9 cellular contexts compared by ENCODE assay signal in genomic region chr9:133130721-133131244, GRCh38. TPM values are rescaled to one million over a fixed set of nuclear protein-coding genes. Genes with fewer than 3 reads are reported as not detected.
DNase-seq lines count a peak whose midpoint lies in the region; ATAC-seq and TF ChIP-seq lines count a peak whose summit lies in the region.
"Had no signal": no experiment of that assay in that cellular context is flagged by ENCODE, and none has a peak within 500 bp of the region (broad histone marks: within the 10 kb centered on the region; RNA-seq: fewer than 3 reads in every experiment).

No MANE protein-coding gene starts in this region.

- H3K4me3 Mint-ChIP-seq in activated CD4-positive, alpha-beta T cell treated with anti-CD3 and anti-CD28 coated beads for 36 hours, result peak overlapping the region; percentile 74

- no peak overlapping the region for H3K4me3 ChIP-seq in foreskin fibroblast (ENCODE audit: low read depth in 1 of 2, low read length in 2 of 2)

- intact Hi-C loops in activated CD4-positive, alpha-beta T cell treated with anti-CD3 and anti-CD28 coated beads for 36 hours (cut with DNase I, micrococcal nuclease), result loop anchor here (2.0 to 10.0 kb wide), 6 partner anchors 16 to 1866 kb away; partner anchors contain the start of genes GTF3C4 (in 1 of the 2) and SETX (in 1 of the 2)

- no peak for TF ChIP-seq CTCF in foreskin fibroblast (IDR thresholded peaks at IDR 0.05; ENCODE audit: low read depth, low read length)

- POLR2A ChIA-PET in activated CD4-positive, alpha-beta T cell treated with anti-CD3 and anti-CD28 coated beads for 36 hours (lab: Charles Lee), result interaction anchor here (1.0 to 1.1 kb wide), 2 partner anchors 8 to 14 kb away, joined by 4 to 5 read pairs; no protein-coding TSS in a partner anchor

- H3K27ac Mint-ChIP-seq in activated CD4-positive, alpha-beta T cell treated with anti-CD3 and anti-CD28 coated beads for 36 hours, result peak overlapping the region; percentile 91

- H3K9me3 Mint-ChIP-seq in activated CD4-positive, alpha-beta T cell treated with anti-CD3 and anti-CD28 coated beads for 36 hours (ENCODE audit: low read depth), result no peaks in the 10 kb centered on the region

- peaks cover 15% of the 10 kb centered on the region for H3K36me3 Mint-ChIP-seq in activated CD4-positive, alpha-beta T cell treated with anti-CD3 and anti-CD28 coated beads for 36 hours (ENCODE audit: low read depth)

- peak overlapping the region; percentile 100 for H3K27ac ChIP-seq in temporal lobe (ENCODE audit: low read depth, low read length)

- H3K4me1 Mint-ChIP-seq in activated CD4-positive, alpha-beta T cell treated with anti-CD3 and anti-CD28 coated beads for 36 hours, result peaks cover 84% of the 10 kb centered on the region

- peak; percentile 13 for ATAC-seq in activated CD4-positive, alpha-beta T cell treated with anti-CD3 and anti-CD28 coated beads for 36 hours
- ATAC-seq in activated CD4-positive, CD25-positive, alpha-beta regulatory T cell treated with anti-CD3 and anti-CD28 coated beads, Interleukin-2, amount 50 U/mL, for 24 hours, result peak; percentile 8
- no peak for ATAC-seq in HG02884 (IDR thresholded peaks at IDR 0.05; ENCODE audit: unreplicated experiment)

- H3K27me3 Mint-ChIP-seq in activated CD4-positive, alpha-beta T cell treated with anti-CD3 and anti-CD28 coated beads for 36 hours, result no peaks in the 10 kb centered on the region

- DNase-seq in activated CD4-positive, alpha-beta T cell treated with anti-CD3 and anti-CD28 coated beads for 36 hours, result peak; percentile 65
- DNase-seq in activated CD4-positive, alpha-beta T cell treated with anti-CD3 and anti-CD28 coated beads for 1 hour, result no peak
- peak; percentile 29 for DNase-seq in effector CD8-positive, alpha-beta T cell (lab: John Stamatoyannopoulos, UW)
- no peak for DNase-seq in NCI-H524 (lab: John Stamatoyannopoulos, UW)
- no peak for DNase-seq in foreskin fibroblast
- DNase-seq: islet precursor cell had no signal

- CTCF ChIA-PET in activated CD4-positive, alpha-beta T cell treated with anti-CD3 and anti-CD28 coated beads for 36 hours (lab: Charles Lee), result interaction anchor here (0.7 to 1.3 kb wide), 2 partner anchors 13 to 16 kb away, joined by 3 to 6 read pairs; no protein-coding TSS in a partner anchor

RNA-seq across cellular contexts. Expression of gene RALGDS, which starts 9.7 kb away (rescaled TPM):
- 10 to 100 TPM; 65.1 to 78.6 TPM for total RNA-seq in activated CD4-positive, alpha-beta T cell treated with anti-CD3 and anti-CD28 coated beads for 36 hours
- 92.0 TPM for total RNA-seq in temporal lobe

RNA-seq across cellular contexts. Expression of gene GBGT1, which starts 32.9 kb away (rescaled TPM):
- 1 to 10 TPM; 3.8 to 4.8 TPM for total RNA-seq in activated CD4-positive, alpha-beta T cell treated with anti-CD3 and anti-CD28 coated beads for 36 hours
- 1.5 TPM for total RNA-seq in temporal lobe

Comparison
In these comparisons a context has a peak if more than half of its experiments do, and no peak if none do; other contexts are left out.
1. DNase-seq: peak in activated CD4-positive, alpha-beta T cell treated with anti-CD3 and anti-CD28 coated beads for 36 hours (single experiment) and effector CD8-positive, alpha-beta T cell (single experiment); none in activated CD4-positive, alpha-beta T cell treated with anti-CD3 and anti-CD28 coated beads for 1 hour (single experiment), NCI-H524 (0 of 2) and foreskin fibroblast (0 of 2).